ENCODE assay signal across 10 cellular contexts in the genomic region with DNA sequence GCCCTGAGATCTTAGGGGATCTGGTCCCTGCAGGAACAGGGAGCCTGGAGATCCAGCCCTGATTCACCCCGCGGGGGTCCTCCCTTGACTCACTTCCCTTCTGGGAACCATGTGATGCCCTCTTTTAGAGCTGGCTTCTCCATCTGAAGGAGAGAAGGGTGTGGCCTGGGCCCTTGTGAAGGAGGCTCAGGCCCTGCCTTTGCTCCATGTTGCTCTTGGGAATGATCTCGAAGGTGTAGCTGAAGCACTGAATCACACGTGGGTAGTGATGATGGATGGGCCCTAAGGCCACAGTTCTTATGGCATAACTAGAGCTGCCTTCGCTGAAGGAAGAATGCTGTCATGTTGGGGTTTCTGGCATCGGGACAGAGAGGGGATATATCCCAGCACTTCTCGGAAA. TPM values are rescaled to one million over a fixed set of nuclear protein-coding genes. Genes with fewer than 3 reads are reported as not detected.
A peak's percentile ranks its signal among the peaks of the same experiment; 100 is the strongest.
DNase-seq lines count a peak whose midpoint lies in the region; ATAC-seq, FAIRE-seq and TF ChIP-seq lines count a peak whose summit lies in the region.
"Not testable (repeated sequence)": the region's sequence is repeated elsewhere in the genome, so short reads cannot be mapped to it uniquely, and the experiment has no call there.
"Had no signal": no experiment of that assay in that cellular context is flagged by ENCODE, and none has a peak within 500 bp of the region (broad histone marks: within the 10 kb centered on the region; RNA-seq: fewer than 3 reads in every experiment).

No MANE protein-coding gene starts in this region.

- TF ChIP-seq CTCF in WTC11 (IDR thresholded peaks at IDR 0.05); coronary artery (IDR thresholded peaks at IDR 0.05); gastroesophageal sphincter (IDR thresholded peaks at IDR 0.05); nephron (IDR thresholded peaks at IDR 0.05; ENCODE audit: unreplicated experiment in 3 of 3); vagina (IDR thresholded peaks at IDR 0.05): not testable (repeated sequence)

- not testable (repeated sequence) for H3K9me3 Mint-ChIP-seq in WTC11, nephron

- H3K4me3 Mint-ChIP-seq in WTC11 (peak overlapping the region; percentile 51; the same call in 1 of the 2 replicates), nephron (peak overlapping the region; percentile 75 to 87 (median 83))

- WGBS in gastroesophageal sphincter (ENCODE audit: low coverage in 1 of 2), 2 donors = no CpG with 5 or more reads among the region's 7 CpGs

- peaks cover 22% of the 10 kb centered on the region for H3K27me3 Mint-ChIP-seq in WTC11 (ENCODE audit: low read depth)
- H3K27me3 Mint-ChIP-seq in nephron (ENCODE audit: low read depth) = not testable (repeated sequence)

- POLR2A ChIA-PET in WTC11 (lab: Charles Lee) = not testable (repeated sequence)

- not testable (repeated sequence) for ATAC-seq in WTC11, gastroesophageal sphincter

- H3K27me3 ChIP-seq in BLaER1 treated with 17β-estradiol and CSF1 and Interleukin-3, amounts not matched to agents 10 nM and 100 nM = peaks cover 15 to 22% (median 18%) of the 10 kb centered on the region in 11 experiments
- not testable (repeated sequence) for H3K27me3 ChIP-seq in gastroesophageal sphincter; skeletal muscle tissue (ENCODE audit: control insufficient read depth in 3 of 3, insufficient read depth in 3 of 3, low read length in 3 of 3); vagina

- peak overlapping the region in 6 of 11 experiments; percentile 44 to 67 (median 59); a peak in 10 of 22 replicates for H3K4me2 ChIP-seq in BLaER1 treated with 17β-estradiol and CSF1 and Interleukin-3, amounts not matched to agents 10 nM and 100 nM

- DNase-seq in HTR-8/SVneo (ENCODE audit: insufficient read length, low spot score); WTC11 (ENCODE audit: low spot score); coronary artery (ENCODE audit: low spot score); vagina (ENCODE audit: extremely low spot score in 2 of 2): not testable (repeated sequence)

- intact Hi-C loops in vagina (cut with DNase I) = not testable (repeated sequence)

- TF ChIP-seq POLR2A in gastroesophageal sphincter (IDR thresholded peaks at IDR 0.05) = peak in 1 of 2 donors; percentile 26
- TF ChIP-seq POLR2A in vagina (IDR thresholded peaks at IDR 0.05) = not testable (repeated sequence)

- H4K20me1 ChIP-seq in BLaER1 treated with 17β-estradiol and CSF1 and Interleukin-3, amounts not matched to agents 10 nM and 100 nM = not testable (repeated sequence)

- not testable (repeated sequence) for H3K36me3 Mint-ChIP-seq in WTC11; nephron (ENCODE audit: low read depth)

- not testable (repeated sequence) for TF ChIP-seq EP300 in gastroesophageal sphincter (IDR thresholded peaks at IDR 0.05)

- peaks cover 32 to 46% (median 35%) of the 10 kb centered on the region in 10 experiments for H3K4me1 ChIP-seq in BLaER1 treated with 17β-estradiol and CSF1 and Interleukin-3, amounts not matched to agents 10 nM and 100 nM
- H3K4me1 ChIP-seq in gastroesophageal sphincter (peaks cover 0 to 68% (median 28%) of the 10 kb centered on the region in 3 donors), skeletal muscle tissue (ENCODE audit: control insufficient read depth in 3 of 3, insufficient read depth in 3 of 3, low read length in 3 of 3) (peaks cover 24 to 50% (median 26%) of the 10 kb centered on the region in 3 donors), vagina (peaks cover 40% of the 10 kb centered on the region)

- peak overlapping the region; percentile 17; the same call in 1 of the 2 replicates for H3K27ac Mint-ChIP-seq in WTC11
- H3K27ac Mint-ChIP-seq in nephron = peak overlapping the region; percentile 42 to 87 (median 61)

- H3K36me3 ChIP-seq in BLaER1 treated with 17β-estradiol and CSF1 and Interleukin-3, amounts not matched to agents 10 nM and 100 nM; gastroesophageal sphincter; skeletal muscle tissue (ENCODE audit: control insufficient read depth in 3 of 3, insufficient read depth in 3 of 3, low read length in 3 of 3); vagina: not testable (repeated sequence)

- CTCF ChIA-PET in WTC11 (lab: Charles Lee) = not testable (repeated sequence)

- not testable (repeated sequence) for H3K9ac ChIP-seq in BLaER1 treated with 17β-estradiol and CSF1 and Interleukin-3, amounts not matched to agents 10 nM and 100 nM
- H3K9ac ChIP-seq in skeletal muscle tissue (ENCODE audit: low read depth in 1 of 3, low read length in 3 of 3) = peak overlapping the region in 1 of 3 donors; percentile 50

- H3K4me3 ChIP-seq in BLaER1 treated with 17β-estradiol and CSF1 and Interleukin-3, amounts not matched to agents 10 nM and 100 nM = not testable (repeated sequence)
- H3K4me3 ChIP-seq in coronary artery (peak overlapping the region; percentile 83), gastroesophageal sphincter (peak overlapping the region; percentile 45 to 64), skeletal muscle tissue (ENCODE audit: low read length in 3 of 3) (peak overlapping the region in 2 of 3 donors; percentile 36 to 51), vagina (peak overlapping the region; percentile 52 to 55)

- H3K4me1 Mint-ChIP-seq in WTC11 = peaks cover 16% of the 10 kb centered on the region
- H3K4me1 Mint-ChIP-seq in nephron = peaks cover 49% of the 10 kb centered on the region

- not testable (repeated sequence) for H3K9me3 ChIP-seq in BLaER1 treated with 17β-estradiol and CSF1 and Interleukin-3, amounts not matched to agents 10 nM and 100 nM (replicated peaks in 1 of 11); gastroesophageal sphincter; skeletal muscle tissue (ENCODE audit: control insufficient read depth in 3 of 3, low read length in 3 of 3); vagina

- peak; percentile 90 for FAIRE-seq in HTR-8/SVneo (lab: Jason Lieb, UNC)

- H3K27ac ChIP-seq in BLaER1 treated with 17β-estradiol and CSF1 and Interleukin-3, amounts not matched to agents 10 nM and 100 nM; skeletal muscle tissue (ENCODE audit: low read depth, low read length): not testable (repeated sequence)
- H3K27ac ChIP-seq in coronary artery (peak overlapping the region; percentile 93 to 98), gastroesophageal sphincter (peak overlapping the region; percentile 88 to 92 (median 90)), vagina (peak overlapping the region; percentile 68)

RNA-seq across cellular contexts. Expression of a gene that starts 1.2 kb away (rescaled TPM):
- 2.9 to 3.6 TPM (median 3.6 TPM) in 3 replicates for total RNA-seq in WTC11 (2021)
- total RNA-seq in gastroesophageal sphincter = 100 to 1,000 TPM in 3 of 4 donors, 10 to 100 TPM in 1; 98.7 to 396 (median 151) TPM
- total RNA-seq in skeletal muscle tissue = 71.5 TPM
- total RNA-seq in vagina = 23.1 TPM
- total RNA-seq: activated B cell treated with CpG ODN at 0.5 μM for 24 hours; CD8-positive, alpha-beta T cell had no signal
